Comparison of ENCODE assay signal across 3 cellular contexts in the genomic region with DNA sequence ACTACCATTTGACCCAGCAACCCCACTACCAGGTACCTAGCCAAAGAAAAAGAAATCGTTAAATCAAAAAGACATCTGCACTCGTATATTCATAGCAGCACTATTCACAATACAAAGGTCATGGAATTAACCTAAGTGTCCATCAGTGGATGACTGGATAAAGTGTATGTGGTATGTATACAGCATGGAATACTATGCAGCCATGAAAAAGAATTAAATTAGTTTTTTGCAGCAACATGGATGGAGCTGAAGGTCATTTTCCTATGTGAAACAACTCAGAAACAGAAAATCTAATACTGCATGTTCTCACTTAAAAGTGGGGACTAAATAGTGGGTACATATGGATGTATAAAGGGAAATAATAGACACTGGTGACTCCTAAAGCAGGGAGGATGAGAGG.
TF ChIP-seq lines count a peak whose summit lies in the region.

No MANE protein-coding gene starts in this region.

TF ChIP-seq in HEK293, 187 proteins besides CTCF, POLR2A, EP300 and RAD21:
- TF ChIP-seq GLI4 (tag by site-specific recombination; IDR thresholded peaks at IDR 0.05) (no peak), ZNF146 (tag by site-specific recombination; IDR thresholded peaks at IDR 0.05) (0 out of 2 replicates have a peak, but pooled peaks have one; percentile 15)

TF ChIP-seq in K562, 482 proteins besides CTCF, POLR2A, EP300 and RAD21:
- TF ChIP-seq ZNF146 (CRISPR knock-in tag; IDR thresholded peaks at IDR 0.05; ENCODE audit: unreplicated experiment) (peak; percentile 74), RBM25 (IDR thresholded peaks at IDR 0.05; ENCODE audit: low read depth, low read length, severe bottlenecking) (peak; percentile 61), ZNF143 (CRISPR knock-in tag; IDR thresholded peaks at IDR 0.05) (no peak)

TF ChIP-seq in H1, 55 proteins besides CTCF, POLR2A, EP300 and RAD21:
- TF ChIP-seq KDM1A (IDR thresholded peaks at IDR 0.05; ENCODE audit: borderline replicate concordance, low read length) (peak; percentile 69; the same call in 1 of the 2 replicates), TEAD4 (IDR thresholded peaks at IDR 0.05; ENCODE audit: low read depth, low read length) (no peak)
TF ChIP-seq in H1: peak in this region for 1.
